Comparison of ENCODE assay signal across 1 cellular context in the genomic region with DNA sequence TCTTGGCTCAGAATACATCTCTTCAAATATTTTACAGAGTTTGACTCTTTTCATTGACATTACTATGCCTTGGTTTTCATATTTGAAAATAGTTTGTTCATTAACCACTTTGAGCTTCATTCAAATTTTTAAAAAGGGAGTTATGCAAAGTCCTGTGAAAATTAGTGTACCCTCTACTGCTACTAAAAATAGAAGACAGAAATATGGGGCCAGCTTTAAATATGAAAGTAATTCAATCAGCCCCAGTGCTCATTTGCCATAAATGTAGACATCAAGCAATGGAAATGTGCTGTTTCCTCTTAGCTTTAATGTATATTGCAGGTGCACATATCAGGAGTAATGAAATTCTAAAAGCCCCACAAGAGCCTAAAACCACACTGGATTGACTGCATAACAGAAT.
TF ChIP-seq lines count a peak whose summit lies in the region.

No MANE protein-coding gene starts in this region.

TF ChIP-seq in GM23338, 12 proteins besides CTCF, POLR2A, EP300 and RAD21 (continued from another document):
- TF ChIP-seq REST (IDR thresholded peaks at IDR 0.05; ENCODE audit: unreplicated experiment) (no peak), EZH2phosphoT487 (IDR thresholded peaks at IDR 0.05; ENCODE audit: unreplicated experiment) (no peak), EZH2 (IDR thresholded peaks at IDR 0.05; ENCODE audit: low read depth, unreplicated experiment) (no peak)
- TF ChIP-seq, protein P1, sequence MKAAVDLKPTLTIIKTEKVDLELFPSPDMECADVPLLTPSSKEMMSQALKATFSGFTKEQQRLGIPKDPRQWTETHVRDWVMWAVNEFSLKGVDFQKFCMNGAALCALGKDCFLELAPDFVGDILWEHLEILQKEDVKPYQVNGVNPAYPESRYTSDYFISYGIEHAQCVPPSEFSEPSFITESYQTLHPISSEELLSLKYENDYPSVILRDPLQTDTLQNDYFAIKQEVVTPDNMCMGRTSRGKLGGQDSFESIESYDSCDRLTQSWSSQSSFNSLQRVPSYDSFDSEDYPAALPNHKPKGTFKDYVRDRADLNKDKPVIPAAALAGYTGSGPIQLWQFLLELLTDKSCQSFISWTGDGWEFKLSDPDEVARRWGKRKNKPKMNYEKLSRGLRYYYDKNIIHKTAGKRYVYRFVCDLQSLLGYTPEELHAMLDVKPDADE (IDR thresholded peaks at IDR 0.05) = no peak
